In the genomic region with DNA sequence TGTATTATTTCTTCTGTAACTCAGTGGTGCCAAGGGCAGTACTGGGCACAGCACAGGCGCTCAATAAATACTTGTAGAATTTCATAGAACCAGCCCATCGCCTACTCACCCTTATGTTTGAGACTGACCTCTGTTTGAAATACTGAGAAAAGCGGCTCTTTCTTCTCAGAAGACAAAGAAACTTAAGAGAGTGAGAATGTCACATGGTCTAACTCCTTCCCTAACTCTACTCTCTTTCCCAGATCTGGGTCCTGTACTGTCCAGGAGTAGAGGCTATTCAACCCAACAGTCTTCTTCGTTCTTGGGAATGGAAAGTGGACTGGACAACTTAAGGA, we compare ENCODE assay signal across 24 cellular contexts. TPM values are rescaled to one million over a fixed set of nuclear protein-coding genes. Genes with fewer than 3 reads are reported as not detected.
"Had no signal": no experiment of that assay in that cellular context is flagged by ENCODE, and none has a peak within 500 bp of the region (broad histone marks: within the 10 kb centered on the region; RNA-seq: fewer than 3 reads in every experiment).

No MANE protein-coding gene starts in this region.

- H3K27ac ChIP-seq: esophagus muscularis mucosa, ovary, tibial artery, VCaP had no signal

- H3K27me3 Mint-ChIP-seq: activated naive CD8-positive, alpha-beta T cell; central memory CD8-positive, alpha-beta T cell; naive thymus-derived CD4-positive, alpha-beta T cell; stimulated activated memory B cell treated with anti-CD40 and anti-IgM and Interleukin-4, amounts not matched to agents 10 μg/mL and 1 μg/mL and 100 μg/mL, for 72 hours had no signal

- DNase-seq: activated CD4-positive, alpha-beta T cell treated with anti-CD3 and anti-CD28 coated beads for 1 hour; activated CD8-positive, alpha-beta memory T cell treated with anti-CD3 and anti-CD28 coated beads for 24 hours; activated CD8-positive, alpha-beta memory T cell treated with anti-CD3 and anti-CD28 coated beads, Interleukin-2, amount 50 U/mL, for 48 hours; activated gamma-delta T cell; effector memory CD4-positive, alpha-beta T cell; heart right ventricle; immature natural killer cell; kidney glomerular epithelial cell; mesenchymal stem cell; naive thymus-derived CD4-positive, alpha-beta T cell; stimulated activated CD4-positive, alpha-beta T cell treated with anti-CD3 and anti-CD28 coated beads, Interleukin-4, amount 100 ng/mL, for 4 hours; T-helper 2 cell; tibial artery had no signal

- H3K27ac Mint-ChIP-seq: activated naive CD8-positive, alpha-beta T cell; immature natural killer cell; stimulated activated memory B cell treated with anti-CD40 and anti-IgM and Interleukin-4, amounts not matched to agents 10 μg/mL and 1 μg/mL and 100 μg/mL, for 72 hours had no signal

- H3K9me3 ChIP-seq: body of pancreas, esophagus muscularis mucosa, heart right ventricle, mucosa of descending colon, ovary, tibial artery had no signal

- H3K36me3 Mint-ChIP-seq: activated naive CD8-positive, alpha-beta T cell had no signal

- H3K27me3 ChIP-seq: body of pancreas, esophagus muscularis mucosa, heart right ventricle, ovary, tibial artery had no signal

- H3K36me3 ChIP-seq: ovary had no signal

- ATAC-seq: body of pancreas; heart right ventricle; naive thymus-derived CD4-positive, alpha-beta T cell; sciatic nerve; stimulated activated memory B cell treated with anti-CD40 and anti-IgM and Interleukin-4, amounts not matched to agents 10 μg/mL and 1 μg/mL and 100 μg/mL, for 72 hours had no signal

- H3K4me3 ChIP-seq: body of pancreas, esophagus muscularis mucosa, heart right ventricle, mucosa of descending colon, ovary, tibial artery had no signal

- H3K9me3 Mint-ChIP-seq: central memory CD8-positive, alpha-beta T cell; immature natural killer cell; naive thymus-derived CD4-positive, alpha-beta T cell; stimulated activated memory B cell treated with anti-CD40 and anti-IgM and Interleukin-4, amounts not matched to agents 10 μg/mL and 1 μg/mL and 100 μg/mL, for 72 hours had no signal

- H3K4me3 Mint-ChIP-seq: activated naive CD8-positive, alpha-beta T cell; central memory CD8-positive, alpha-beta T cell; immature natural killer cell; stimulated activated memory B cell treated with anti-CD40 and anti-IgM and Interleukin-4, amounts not matched to agents 10 μg/mL and 1 μg/mL and 100 μg/mL, for 72 hours had no signal

RNA-seq across cellular contexts. Expression of a gene that starts 12.9 kb away (rescaled TPM):
- total RNA-seq: body of pancreas; endothelial cell of umbilical vein; esophagus muscularis mucosa; naive thymus-derived CD4-positive, alpha-beta T cell; ovary had no signal

RNA-seq across cellular contexts. Expression of a gene that starts 21.3 kb away (rescaled TPM):
- total RNA-seq: endothelial cell of umbilical vein; naive thymus-derived CD4-positive, alpha-beta T cell had no signal

RNA-seq across cellular contexts. Expression of a gene that starts 24.3 kb away (rescaled TPM):
- total RNA-seq: body of pancreas, endothelial cell of umbilical vein, lower leg skin had no signal

RNA-seq across cellular contexts. Expression of a gene that starts 57.1 kb away (rescaled TPM):
- total RNA-seq: body of pancreas, endothelial cell of umbilical vein had no signal
